19 cellular contexts compared by ENCODE assay signal in genomic region chr2:30771200-30771599, GRCh38. TPM values are rescaled to one million over a fixed set of nuclear protein-coding genes. Genes with fewer than 3 reads are reported as not detected.
"Had no signal": no experiment of that assay in that cellular context is flagged by ENCODE, and none has a peak within 500 bp of the region (broad histone marks: within the 10 kb centered on the region; RNA-seq: fewer than 3 reads in every experiment).

No MANE protein-coding gene starts in this region.

- H3K27me3 ChIP-seq: right lobe of liver, transverse colon had no signal

- H3K9ac ChIP-seq: parathyroid adenoma had no signal

- H3K4me3 ChIP-seq: left ventricle myocardium inferior, right lobe of liver, skin epidermis, transverse colon had no signal

- H2AFZ ChIP-seq: parathyroid adenoma had no signal

- H3K27ac ChIP-seq: left ventricle myocardium inferior, parathyroid adenoma, right lobe of liver, skin epidermis, transverse colon had no signal

- H3K36me3 ChIP-seq: left ventricle myocardium inferior, right lobe of liver, transverse colon had no signal

- H3K9me3 ChIP-seq: left ventricle myocardium inferior, right lobe of liver, transverse colon had no signal

- ATAC-seq: right lobe of liver; stimulated activated memory B cell treated with anti-CD40 and anti-IgM and Interleukin-4, amounts not matched to agents 10 μg/mL and 1 μg/mL and 100 μg/mL, for 72 hours; WTC11 had no signal

- H3K4me1 ChIP-seq: parathyroid adenoma, right lobe of liver had no signal

- DNase-seq: activated CD4-positive, alpha-beta memory T cell treated with anti-CD3 and anti-CD28 coated beads for 36 hours; activated CD4-positive, alpha-beta T cell treated with anti-CD3 and anti-CD28 coated beads for 48 hours; activated effector memory CD4-positive, alpha-beta T cell treated with anti-CD3 and anti-CD28 coated beads, Interleukin-2, amount 50 U/mL, for 16 hours; activated naive CD4-positive, alpha-beta T cell treated with anti-CD3 and anti-CD28 coated beads, Interleukin-2, amount 10 ng/mL, durations not matched to agents 7 days and 5 days; activated T-cell treated with anti-CD3 and anti-CD28 coated beads for 4 hours; cerebellar nuclear complex; cortex of kidney; foreskin melanocyte; kidney glomerular epithelial cell; left ventricle myocardium inferior; right lobe of liver; stimulated activated CD4-positive, alpha-beta T cell treated with anti-CD3 and anti-CD28 coated beads, Interleukin-2, amount 100 ng/mL, for 24 hours; T1000; transverse colon had no signal

RNA-seq across cellular contexts. Expression of gene CAPN13, which starts 36.0 kb away (rescaled TPM):
- total RNA-seq: activated CD4-positive, alpha-beta memory T cell treated with anti-CD3 and anti-CD28 coated beads for 36 hours; left ventricle myocardium inferior; myocyte had no signal
